In the genomic region with DNA sequence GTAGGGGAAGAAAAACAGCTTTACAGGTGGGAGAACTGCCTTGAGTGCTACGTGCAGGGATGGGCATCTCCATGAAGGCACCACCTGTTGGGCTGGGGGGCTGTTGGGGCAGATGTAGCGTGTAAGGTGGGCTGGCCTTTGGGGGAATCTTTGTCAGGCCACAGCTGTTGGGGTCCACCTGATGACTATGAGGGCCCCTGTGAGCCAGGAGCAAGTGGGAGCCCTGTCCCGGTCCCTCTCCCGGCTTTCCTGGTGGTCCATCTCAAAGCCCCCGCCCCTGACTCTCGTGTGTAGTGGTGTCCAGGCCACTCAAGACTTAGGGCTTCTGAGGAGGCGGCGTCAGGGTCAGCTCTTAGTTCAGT, we compare ENCODE assay signal across 2 cellular contexts.
TF ChIP-seq lines count a peak whose summit lies in the region.

No MANE protein-coding gene starts in this region.

TF ChIP-seq in liver, 16 proteins besides CTCF, POLR2A, EP300 and RAD21:
- no peak for TF ChIP-seq NR2F2 (IDR thresholded peaks at IDR 0.05)
- no peak for TF ChIP-seq GABPA (IDR thresholded peaks at IDR 0.05 in 1 of 2, conservative IDR thresholded peaks at IDR 0.05 in 1 of 2)
- TF ChIP-seq, protein P1, sequence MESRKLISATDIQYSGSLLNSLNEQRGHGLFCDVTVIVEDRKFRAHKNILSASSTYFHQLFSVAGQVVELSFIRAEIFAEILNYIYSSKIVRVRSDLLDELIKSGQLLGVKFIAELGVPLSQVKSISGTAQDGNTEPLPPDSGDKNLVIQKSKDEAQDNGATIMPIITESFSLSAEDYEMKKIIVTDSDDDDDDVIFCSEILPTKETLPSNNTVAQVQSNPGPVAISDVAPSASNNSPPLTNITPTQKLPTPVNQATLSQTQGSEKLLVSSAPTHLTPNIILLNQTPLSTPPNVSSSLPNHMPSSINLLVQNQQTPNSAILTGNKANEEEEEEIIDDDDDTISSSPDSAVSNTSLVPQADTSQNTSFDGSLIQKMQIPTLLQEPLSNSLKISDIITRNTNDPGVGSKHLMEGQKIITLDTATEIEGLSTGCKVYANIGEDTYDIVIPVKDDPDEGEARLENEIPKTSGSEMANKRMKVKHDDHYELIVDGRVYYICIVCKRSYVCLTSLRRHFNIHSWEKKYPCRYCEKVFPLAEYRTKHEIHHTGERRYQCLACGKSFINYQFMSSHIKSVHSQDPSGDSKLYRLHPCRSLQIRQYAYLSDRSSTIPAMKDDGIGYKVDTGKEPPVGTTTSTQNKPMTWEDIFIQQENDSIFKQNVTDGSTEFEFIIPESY (IDR thresholded peaks at IDR 0.05), result no peak
- TF ChIP-seq HNF4A (conservative IDR thresholded peaks at IDR 0.05), result no peak
- TF ChIP-seq HNF4G (IDR thresholded peaks at IDR 0.05), result no peak
- no peak for TF ChIP-seq EGR1 (IDR thresholded peaks at IDR 0.05; ENCODE audit: low read depth in 2 of 2)
- TF ChIP-seq YY1 (IDR thresholded peaks at IDR 0.05), result no peak
- TF ChIP-seq SP1 (IDR thresholded peaks at IDR 0.05), result no peak
- no peak for TF ChIP-seq FOXA1 (IDR thresholded peaks at IDR 0.05)
- TF ChIP-seq, protein P2, sequence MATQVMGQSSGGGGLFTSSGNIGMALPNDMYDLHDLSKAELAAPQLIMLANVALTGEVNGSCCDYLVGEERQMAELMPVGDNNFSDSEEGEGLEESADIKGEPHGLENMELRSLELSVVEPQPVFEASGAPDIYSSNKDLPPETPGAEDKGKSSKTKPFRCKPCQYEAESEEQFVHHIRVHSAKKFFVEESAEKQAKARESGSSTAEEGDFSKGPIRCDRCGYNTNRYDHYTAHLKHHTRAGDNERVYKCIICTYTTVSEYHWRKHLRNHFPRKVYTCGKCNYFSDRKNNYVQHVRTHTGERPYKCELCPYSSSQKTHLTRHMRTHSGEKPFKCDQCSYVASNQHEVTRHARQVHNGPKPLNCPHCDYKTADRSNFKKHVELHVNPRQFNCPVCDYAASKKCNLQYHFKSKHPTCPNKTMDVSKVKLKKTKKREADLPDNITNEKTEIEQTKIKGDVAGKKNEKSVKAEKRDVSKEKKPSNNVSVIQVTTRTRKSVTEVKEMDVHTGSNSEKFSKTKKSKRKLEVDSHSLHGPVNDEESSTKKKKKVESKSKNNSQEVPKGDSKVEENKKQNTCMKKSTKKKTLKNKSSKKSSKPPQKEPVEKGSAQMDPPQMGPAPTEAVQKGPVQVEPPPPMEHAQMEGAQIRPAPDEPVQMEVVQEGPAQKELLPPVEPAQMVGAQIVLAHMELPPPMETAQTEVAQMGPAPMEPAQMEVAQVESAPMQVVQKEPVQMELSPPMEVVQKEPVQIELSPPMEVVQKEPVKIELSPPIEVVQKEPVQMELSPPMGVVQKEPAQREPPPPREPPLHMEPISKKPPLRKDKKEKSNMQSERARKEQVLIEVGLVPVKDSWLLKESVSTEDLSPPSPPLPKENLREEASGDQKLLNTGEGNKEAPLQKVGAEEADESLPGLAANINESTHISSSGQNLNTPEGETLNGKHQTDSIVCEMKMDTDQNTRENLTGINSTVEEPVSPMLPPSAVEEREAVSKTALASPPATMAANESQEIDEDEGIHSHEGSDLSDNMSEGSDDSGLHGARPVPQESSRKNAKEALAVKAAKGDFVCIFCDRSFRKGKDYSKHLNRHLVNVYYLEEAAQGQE (IDR thresholded peaks at IDR 0.05), result no peak
- TF ChIP-seq, protein P3, sequence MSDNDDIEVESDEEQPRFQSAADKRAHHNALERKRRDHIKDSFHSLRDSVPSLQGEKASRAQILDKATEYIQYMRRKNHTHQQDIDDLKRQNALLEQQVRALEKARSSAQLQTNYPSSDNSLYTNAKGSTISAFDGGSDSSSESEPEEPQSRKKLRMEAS (IDR thresholded peaks at IDR 0.05), result no peak
- no peak for TF ChIP-seq JUND (IDR thresholded peaks at IDR 0.05)
- no peak for TF ChIP-seq FOXA2 (IDR thresholded peaks at IDR 0.05)
- TF ChIP-seq, protein P4, sequence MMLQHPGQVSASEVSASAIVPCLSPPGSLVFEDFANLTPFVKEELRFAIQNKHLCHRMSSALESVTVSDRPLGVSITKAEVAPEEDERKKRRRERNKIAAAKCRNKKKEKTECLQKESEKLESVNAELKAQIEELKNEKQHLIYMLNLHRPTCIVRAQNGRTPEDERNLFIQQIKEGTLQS (IDR thresholded peaks at IDR 0.05), result no peak
- no peak for TF ChIP-seq RXRA (IDR thresholded peaks at IDR 0.05)
- no peak for TF ChIP-seq TAF1 (conservative IDR thresholded peaks at IDR 0.05)

TF ChIP-seq in HepG2, 621 proteins besides CTCF, POLR2A, EP300 and RAD21:
- no peak for TF ChIP-seq ZNF44 (CRISPR knock-in tag; IDR thresholded peaks at IDR 0.05)
- TF ChIP-seq ZNF530 (CRISPR knock-in tag; IDR thresholded peaks at IDR 0.05; ENCODE audit: low read depth), result no peak
- TF ChIP-seq KDM3A (CRISPR knock-in tag; IDR thresholded peaks at IDR 0.05; ENCODE audit: low read depth), result no peak
- TF ChIP-seq, protein P4 (CRISPR knock-in tag; IDR thresholded peaks at IDR 0.05), result no peak
- TF ChIP-seq TMF1 (CRISPR knock-in tag; IDR thresholded peaks at IDR 0.05; ENCODE audit: low read depth), result no peak
- no peak for TF ChIP-seq EED (CRISPR knock-in tag; IDR thresholded peaks at IDR 0.05)
- TF ChIP-seq ZSCAN31 (CRISPR knock-in tag; IDR thresholded peaks at IDR 0.05; ENCODE audit: low read depth), result no peak
- TF ChIP-seq ZNF543 (CRISPR knock-in tag; IDR thresholded peaks at IDR 0.05), result no peak
- no peak for TF ChIP-seq POLR2AphosphoS5 (IDR thresholded peaks at IDR 0.05; ENCODE audit: low read depth, low read length)
- TF ChIP-seq HMGA1 (CRISPR knock-in tag; conservative IDR thresholded peaks at IDR 0.05), result no peak
- TF ChIP-seq RFXAP (CRISPR knock-in tag; IDR thresholded peaks at IDR 0.05; ENCODE audit: borderline replicate concordance), result no peak
- TF ChIP-seq NKX3-1 (CRISPR knock-in tag; IDR thresholded peaks at IDR 0.05), result no peak
